In genomic region chr1:185653615-185654014, GRCh38 we compare ENCODE assay signal across 17 cellular contexts.
DNase-seq lines count a peak whose midpoint lies in the region; ATAC-seq and TF ChIP-seq lines count a peak whose summit lies in the region.
"Had no signal": no experiment of that assay in that cellular context is flagged by ENCODE, and none has a peak within 500 bp of the region (broad histone marks: within the 10 kb centered on the region; RNA-seq: fewer than 3 reads in every experiment).

No MANE protein-coding gene starts in this region.

- no peak overlapping the region for H2BK5ac ChIP-seq in neuronal stem cell (ENCODE audit: low read length)

- H3K79me1 ChIP-seq in neuronal stem cell (ENCODE audit: low read depth, low read length), result no peaks in the 10 kb centered on the region

- no peak overlapping the region for H4K8ac ChIP-seq in neuronal stem cell (ENCODE audit: low read depth, low read length)

- POLR2A ChIA-PET in HEK293 (lab: Yijun Ruan, JAX), result no interaction called here

- no peak overlapping the region for H3K9ac ChIP-seq in neuronal stem cell (ENCODE audit: low read depth, low read length, poor library complexity)

- WGBS in right cardiac atrium, result 90% methylated on average over 1 of the region's 1 CpG
- WGBS in neuronal stem cell (ENCODE audit: extremely low coverage in 2 of 2, insufficient read length in 2 of 2, insufficient replicate concordance in 1 of 2), 2 donors, result no CpG with 5 or more reads among the region's 1 CpG
- WGBS in gastroesophageal sphincter (ENCODE audit: low coverage in 1 of 2), 2 donors, result 80 to 100% methylated on average over 1 of the region's 1 CpG

- H3K27me3 Mint-ChIP-seq in dendritic cell treated with granulocyte-macrophage colony-stimulating factor and Interleukin-4, amounts not matched to agents 40 ng/mL and 50 ng/mL, for 4 days, result peaks cover 2% of the 10 kb centered on the region

- no peak overlapping the region for H4K91ac ChIP-seq in neuronal stem cell (ENCODE audit: low read depth, low read length, poor library complexity)

- CTCF ChIA-PET in HEK293 (lab: Yijun Ruan, JAX), result interaction anchor here (0.5 to 2.0 kb wide), 4 partner anchors 17 to 591 kb away, joined by 3 to 9 read pairs (median 4); no protein-coding TSS in a partner anchor

- no peak overlapping the region for H3K14ac ChIP-seq in neuronal stem cell (ENCODE audit: low read length)

- peak overlapping the region; percentile 75 for H2BK15ac ChIP-seq in neuronal stem cell (ENCODE audit: low read length)

- H3K18ac ChIP-seq in neuronal stem cell (ENCODE audit: low read length), result no peak overlapping the region

- no peak overlapping the region for H3K23ac ChIP-seq in neuronal stem cell (ENCODE audit: low read depth, low read length, poor library complexity)

- no peak overlapping the region for H3K4ac ChIP-seq in neuronal stem cell (ENCODE audit: low read length)

- DNase-seq in left ventricle myocardium inferior, result no peak
- DNase-seq in right cardiac atrium, result no peak
- DNase-seq in neuronal stem cell (ENCODE audit: low spot score), result no peak
- no peak for DNase-seq in AG20443 (ENCODE audit: low spot score)
- DNase-seq: BE2C; CD8-positive, alpha-beta T cell; COR-L47; DMS153; DMS79 treated with DMSO at 0.1 percent for 48 hours; EL; GOT3; H9 had no signal

- TF ChIP-seq CTCF in left ventricle myocardium inferior (IDR thresholded peaks at IDR 0.05; ENCODE audit: borderline replicate concordance) (no peak), HEK293 (tag by site-specific recombination; IDR thresholded peaks at IDR 0.05) (no peak), gastroesophageal sphincter (IDR thresholded peaks at IDR 0.05) (no peak)

- H3K4me1 ChIP-seq in left ventricle myocardium inferior (peaks cover 5% of the 10 kb centered on the region), right cardiac atrium (ENCODE audit: control insufficient read depth, insufficient read depth, low read length) (no peaks in the 10 kb centered on the region), HEK293 (ENCODE audit: control insufficient read depth, insufficient read depth, low read length) (no peaks in the 10 kb centered on the region), neuronal stem cell (ENCODE audit: control insufficient read depth in 2 of 2, insufficient read depth in 1 of 2, low read depth in 1 of 2, low read length in 2 of 2) (no peaks in the 10 kb centered on the region), gastroesophageal sphincter (no peaks in the 10 kb centered on the region)
- H3K4me1 ChIP-seq: BE2C had no signal

- ATAC-seq in right cardiac atrium, result no peak
- no peak for ATAC-seq in gastroesophageal sphincter
- ATAC-seq in HG02938 (IDR thresholded peaks at IDR 0.05; ENCODE audit: unreplicated experiment), result no peak
- ATAC-seq: CD8-positive, alpha-beta T cell had no signal

- H3K36me3 ChIP-seq in left ventricle myocardium inferior (no peaks in the 10 kb centered on the region), HEK293 (ENCODE audit: control insufficient read depth in 2 of 2, insufficient read depth in 1 of 2, low read length in 2 of 2) (no peaks in the 10 kb centered on the region), neuronal stem cell (replicated peaks in 1 of 2; ENCODE audit: control insufficient read depth in 2 of 2, insufficient read depth in 2 of 2, low read length in 2 of 2) (peaks cover 0 to 1% of the 10 kb centered on the region in 2 donors), gastroesophageal sphincter (no peaks in the 10 kb centered on the region)
- H3K36me3 ChIP-seq: BE2C had no signal

- H3K4me3 Mint-ChIP-seq in dendritic cell treated with granulocyte-macrophage colony-stimulating factor and Interleukin-4, amounts not matched to agents 40 ng/mL and 50 ng/mL, for 4 days, result no peak overlapping the region
- H3K4me3 Mint-ChIP-seq: CD8-positive, alpha-beta T cell; H9 had no signal

- H2BK12ac ChIP-seq in neuronal stem cell (ENCODE audit: low read length), result no peak overlapping the region

- TF ChIP-seq EP300 in gastroesophageal sphincter (IDR thresholded peaks at IDR 0.05), result no peak

- H2BK120ac ChIP-seq in neuronal stem cell (ENCODE audit: low read depth, low read length), result no peak overlapping the region

- peak overlapping the region; percentile 17 for H3K27ac Mint-ChIP-seq in dendritic cell treated with granulocyte-macrophage colony-stimulating factor and Interleukin-4, amounts not matched to agents 40 ng/mL and 50 ng/mL, for 4 days
- H3K27ac Mint-ChIP-seq: CD8-positive, alpha-beta T cell; H9 had no signal

- no peaks in the 10 kb centered on the region for H3K4me1 Mint-ChIP-seq in dendritic cell treated with granulocyte-macrophage colony-stimulating factor and Interleukin-4, amounts not matched to agents 40 ng/mL and 50 ng/mL, for 4 days (ENCODE audit: low read depth)

- H3K27ac ChIP-seq in left ventricle myocardium inferior (replicated peaks) (peak overlapping the region; percentile 76), right cardiac atrium (ENCODE audit: low read length) (no peak overlapping the region), HEK293 (ENCODE audit: extremely low read depth, low read depth, low read length) (no peak overlapping the region), neuronal stem cell (replicated peaks; ENCODE audit: low read length) (no peak overlapping the region), gastroesophageal sphincter (no peak overlapping the region)
- H3K27ac ChIP-seq: C4-2B had no signal

- H3K9me3 Mint-ChIP-seq in dendritic cell treated with granulocyte-macrophage colony-stimulating factor and Interleukin-4, amounts not matched to agents 40 ng/mL and 50 ng/mL, for 4 days, result peaks cover 8% of the 10 kb centered on the region

- H3K27me3 ChIP-seq in left ventricle myocardium inferior (ENCODE audit: low read depth), result no peaks in the 10 kb centered on the region
- no peaks in the 10 kb centered on the region for H3K27me3 ChIP-seq in right cardiac atrium (ENCODE audit: control insufficient read depth, insufficient read depth)
- no peaks in the 10 kb centered on the region for H3K27me3 ChIP-seq in neuronal stem cell (ENCODE audit: control insufficient read depth in 3 of 3, insufficient read depth in 3 of 3, low read depth in 1 of 3, low read length in 3 of 3)
- no peaks in the 10 kb centered on the region for H3K27me3 ChIP-seq in gastroesophageal sphincter
- H3K27me3 ChIP-seq: BE2C had no signal

- TF ChIP-seq POLR2A in gastroesophageal sphincter (IDR thresholded peaks at IDR 0.05), result no peak

- no peak overlapping the region for H2AFZ ChIP-seq in neuronal stem cell (ENCODE audit: low read length)

- H3K4me2 ChIP-seq in neuronal stem cell (ENCODE audit: insufficient read depth, low read length, poor library complexity, severe bottlenecking), result no peak overlapping the region

- H3K36me3 Mint-ChIP-seq in dendritic cell treated with granulocyte-macrophage colony-stimulating factor and Interleukin-4, amounts not matched to agents 40 ng/mL and 50 ng/mL, for 4 days (ENCODE audit: low read depth), result no peaks in the 10 kb centered on the region
- H3K36me3 Mint-ChIP-seq: CD8-positive, alpha-beta T cell had no signal

- no peak overlapping the region for H2AK5ac ChIP-seq in neuronal stem cell (ENCODE audit: low read depth, low read length)

- H3K4me3 ChIP-seq in left ventricle myocardium inferior (no peak overlapping the region), right cardiac atrium (ENCODE audit: low read length) (no peak overlapping the region), HEK293 (ENCODE audit: low read depth, low read length) (no peak overlapping the region), neuronal stem cell (ENCODE audit: low read length in 2 of 2) (no peak overlapping the region), gastroesophageal sphincter (no peak overlapping the region)

- intact Hi-C loops in left ventricle myocardium inferior (cut with micrococcal nuclease) (no loop called here), right cardiac atrium (cut with DNase I) (loop anchor here in 1 of 4 donors (10.0 kb wide), 1 partner anchor 59 kb away; no protein-coding TSS in a partner anchor)
- intact Hi-C loops in dendritic cell treated with granulocyte-macrophage colony-stimulating factor and Interleukin-4, amounts not matched to agents 40 ng/mL and 50 ng/mL, for 4 days (cut with micrococcal nuclease), result loop anchor here (2.0 kb wide), 1 partner anchor 27 kb away; no protein-coding TSS in a partner anchor

- H3K9me3 ChIP-seq in left ventricle myocardium inferior (replicated peaks) (peaks cover 18% of the 10 kb centered on the region), right cardiac atrium (ENCODE audit: control insufficient read depth, low read length) (no peaks in the 10 kb centered on the region), HEK293 (ENCODE audit: control insufficient read depth, insufficient read depth, low read depth, low read length) (no peaks in the 10 kb centered on the region), neuronal stem cell (replicated peaks in 1 of 2; ENCODE audit: control insufficient read depth in 2 of 2, insufficient read depth in 1 of 2, low read depth in 1 of 2, low read length in 2 of 2) (peaks cover 5 to 12% of the 10 kb centered on the region in 2 donors), gastroesophageal sphincter (peaks cover 0 to 6% (median 0%) of the 10 kb centered on the region in 3 donors)
- H3K9me3 ChIP-seq: BE2C had no signal

TF ChIP-seq in HEK293, 187 proteins besides CTCF, POLR2A, EP300 and RAD21:
- TF ChIP-seq PRDM6 (tag by site-specific recombination; IDR thresholded peaks at IDR 0.05) (no peak), PRDM1 (tag by site-specific recombination; IDR thresholded peaks at IDR 0.05) (peak; percentile 63)
TF ChIP-seq in HEK293: peak in this region for 1.
